8 cellular contexts compared by ENCODE assay signal in the genomic region with DNA sequence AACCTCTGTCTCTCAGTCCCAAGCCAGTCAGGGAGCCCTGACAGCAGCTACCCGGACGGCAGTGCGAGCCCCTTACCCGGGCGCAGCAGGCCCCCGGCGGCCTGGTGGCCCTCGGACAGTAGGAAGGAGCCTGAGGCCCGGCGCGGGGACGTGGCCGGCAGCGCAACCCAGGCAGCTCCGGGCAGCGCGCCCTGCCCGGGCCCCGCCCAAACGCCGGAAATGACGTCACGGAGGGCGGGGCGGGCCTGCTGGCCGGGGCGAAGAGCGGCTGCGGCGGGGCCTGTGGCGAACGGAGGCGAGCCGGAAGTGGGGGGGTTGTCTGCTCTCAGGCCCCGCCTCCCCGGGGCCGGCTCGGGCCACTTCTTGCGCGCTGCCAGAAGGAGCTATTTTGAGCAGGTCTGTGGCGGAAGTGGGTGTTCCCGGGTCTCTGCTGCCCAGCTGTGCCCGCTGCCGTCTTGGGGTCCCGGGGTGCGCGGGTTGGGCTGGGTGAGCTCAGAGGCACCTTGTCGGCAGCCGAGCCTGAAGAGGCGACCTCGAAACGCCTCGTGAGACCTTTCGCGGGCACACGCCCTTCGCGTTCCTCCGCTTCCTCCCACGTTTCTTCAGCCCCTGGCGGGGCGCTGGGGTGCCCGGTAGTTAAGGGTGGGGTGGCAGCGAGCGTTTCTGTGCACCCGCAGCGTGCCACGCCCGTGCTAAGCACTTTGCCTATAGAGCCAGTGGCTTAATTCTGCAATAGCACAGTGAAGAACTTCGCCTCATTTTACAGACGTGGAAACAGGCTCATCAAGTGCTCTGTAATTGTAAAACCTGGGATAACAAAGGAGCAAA. TPM values are rescaled to one million over a fixed set of nuclear protein-coding genes. Genes with fewer than 3 reads are reported as not detected.
DNase-seq lines count a peak whose midpoint lies in the region; ATAC-seq and TF ChIP-seq lines count a peak whose summit lies in the region.

Gene C11orf24, minus strand, starts transcription at position 193 of the 828 bp plus-strand sequence. CDS start 8,206 bp downstream, outside the sequence.

- H3K27me3 ChIP-seq in liver (ENCODE audit: control insufficient read depth in 4 of 4, insufficient read depth in 4 of 4, low read length in 3 of 4), result no peaks in the 10 kb centered on the region

- peak within 1 kb of the TSS; percentile 81 to 96 (median 89) for H3K4me3 ChIP-seq in liver (ENCODE audit: low read depth in 1 of 3, low read length in 3 of 3)

- peak; percentile 78 for ATAC-seq in GM19397 (IDR thresholded peaks at IDR 0.05; ENCODE audit: unreplicated experiment)
- ATAC-seq in HG03565 (IDR thresholded peaks at IDR 0.05; ENCODE audit: unreplicated experiment), result peak; percentile 62

- DNase-seq in NCI-H774 (lab: John Stamatoyannopoulos, UW) (peak; percentile 96), dermis blood vessel endothelial cell (peak; percentile 94)
- peak; percentile 86 to 88 for DNase-seq in activated CD4-positive, alpha-beta T cell treated with anti-CD3 and anti-CD28 coated beads, Interleukin-2, amount 50 U/mL, for 4 hours
- peak; percentile 93 for DNase-seq in stimulated activated CD4-positive, alpha-beta T cell treated with anti-CD3 and anti-CD28 coated beads, Interleukin-4, amount 100 ng/mL, for 1 hour

- H3K9ac ChIP-seq in liver (ENCODE audit: low read depth in 1 of 2, low read length in 2 of 2), result peak within 1 kb of the TSS; percentile 97 to 99

- no peaks in the 10 kb centered on the region for H3K9me3 ChIP-seq in liver (ENCODE audit: control insufficient read depth in 4 of 4, low read length in 3 of 4)

- H3K36me3 ChIP-seq in liver (ENCODE audit: control insufficient read depth in 4 of 4, insufficient read depth in 3 of 4, low read depth in 1 of 4, low read length in 3 of 4), result peaks cover under 1 to 12% (median 8%) of the 10 kb centered on the region in 4 donors

- peak in 1 of 2 donors; percentile 12 for TF ChIP-seq RAD21 in liver (IDR thresholded peaks at IDR 0.05)

- H3K27ac ChIP-seq in C4-2B (peak within 1 kb of the TSS; percentile 86), liver (ENCODE audit: low read depth in 1 of 2, low read length in 2 of 2) (peak within 1 kb of the TSS; percentile 99)

- TF ChIP-seq CTCF in C4-2B (conservative IDR thresholded peaks at IDR 0.05), result no peak
- peak; percentile 3 for TF ChIP-seq CTCF in liver (IDR thresholded peaks at IDR 0.05; ENCODE audit: low read depth, low read length, missing input control)

- H3K4me1 ChIP-seq in liver (ENCODE audit: control insufficient read depth in 4 of 4, insufficient read depth in 4 of 4, low read length in 3 of 4), result peaks cover 12 to 63% (median 34%) of the 10 kb centered on the region in 4 donors

- WGBS in liver, result under 1% methylated on average over 71 of the region's 71 CpGs

TF ChIP-seq in liver, 16 proteins besides CTCF, POLR2A, EP300 and RAD21:
- no peak for TF ChIP-seq FOXA2 (IDR thresholded peaks at IDR 0.05)
- no peak for TF ChIP-seq EGR1 (IDR thresholded peaks at IDR 0.05; ENCODE audit: low read depth in 2 of 2)
- TF ChIP-seq FOXA1 (IDR thresholded peaks at IDR 0.05), result no peak
- TF ChIP-seq, protein P1, sequence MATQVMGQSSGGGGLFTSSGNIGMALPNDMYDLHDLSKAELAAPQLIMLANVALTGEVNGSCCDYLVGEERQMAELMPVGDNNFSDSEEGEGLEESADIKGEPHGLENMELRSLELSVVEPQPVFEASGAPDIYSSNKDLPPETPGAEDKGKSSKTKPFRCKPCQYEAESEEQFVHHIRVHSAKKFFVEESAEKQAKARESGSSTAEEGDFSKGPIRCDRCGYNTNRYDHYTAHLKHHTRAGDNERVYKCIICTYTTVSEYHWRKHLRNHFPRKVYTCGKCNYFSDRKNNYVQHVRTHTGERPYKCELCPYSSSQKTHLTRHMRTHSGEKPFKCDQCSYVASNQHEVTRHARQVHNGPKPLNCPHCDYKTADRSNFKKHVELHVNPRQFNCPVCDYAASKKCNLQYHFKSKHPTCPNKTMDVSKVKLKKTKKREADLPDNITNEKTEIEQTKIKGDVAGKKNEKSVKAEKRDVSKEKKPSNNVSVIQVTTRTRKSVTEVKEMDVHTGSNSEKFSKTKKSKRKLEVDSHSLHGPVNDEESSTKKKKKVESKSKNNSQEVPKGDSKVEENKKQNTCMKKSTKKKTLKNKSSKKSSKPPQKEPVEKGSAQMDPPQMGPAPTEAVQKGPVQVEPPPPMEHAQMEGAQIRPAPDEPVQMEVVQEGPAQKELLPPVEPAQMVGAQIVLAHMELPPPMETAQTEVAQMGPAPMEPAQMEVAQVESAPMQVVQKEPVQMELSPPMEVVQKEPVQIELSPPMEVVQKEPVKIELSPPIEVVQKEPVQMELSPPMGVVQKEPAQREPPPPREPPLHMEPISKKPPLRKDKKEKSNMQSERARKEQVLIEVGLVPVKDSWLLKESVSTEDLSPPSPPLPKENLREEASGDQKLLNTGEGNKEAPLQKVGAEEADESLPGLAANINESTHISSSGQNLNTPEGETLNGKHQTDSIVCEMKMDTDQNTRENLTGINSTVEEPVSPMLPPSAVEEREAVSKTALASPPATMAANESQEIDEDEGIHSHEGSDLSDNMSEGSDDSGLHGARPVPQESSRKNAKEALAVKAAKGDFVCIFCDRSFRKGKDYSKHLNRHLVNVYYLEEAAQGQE (IDR thresholded peaks at IDR 0.05), result peak; percentile 89
- peak; percentile 47 to 62 for TF ChIP-seq RXRA (IDR thresholded peaks at IDR 0.05)
- TF ChIP-seq, protein P2, sequence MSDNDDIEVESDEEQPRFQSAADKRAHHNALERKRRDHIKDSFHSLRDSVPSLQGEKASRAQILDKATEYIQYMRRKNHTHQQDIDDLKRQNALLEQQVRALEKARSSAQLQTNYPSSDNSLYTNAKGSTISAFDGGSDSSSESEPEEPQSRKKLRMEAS (IDR thresholded peaks at IDR 0.05), result no peak
- TF ChIP-seq SP1 (IDR thresholded peaks at IDR 0.05), result peak; percentile 50
- no peak for TF ChIP-seq HNF4A (conservative IDR thresholded peaks at IDR 0.05)
- TF ChIP-seq TAF1 (conservative IDR thresholded peaks at IDR 0.05), result peak; percentile 68
- peak; percentile 46 for TF ChIP-seq YY1 (IDR thresholded peaks at IDR 0.05)
- TF ChIP-seq GABPA (IDR thresholded peaks at IDR 0.05 in 1 of 2, conservative IDR thresholded peaks at IDR 0.05 in 1 of 2), result peak; percentile 61 to 88
- TF ChIP-seq, protein P3, sequence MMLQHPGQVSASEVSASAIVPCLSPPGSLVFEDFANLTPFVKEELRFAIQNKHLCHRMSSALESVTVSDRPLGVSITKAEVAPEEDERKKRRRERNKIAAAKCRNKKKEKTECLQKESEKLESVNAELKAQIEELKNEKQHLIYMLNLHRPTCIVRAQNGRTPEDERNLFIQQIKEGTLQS (IDR thresholded peaks at IDR 0.05), result no peak
TF ChIP-seq in liver: peak in this region for 6.

RNA-seq across cellular contexts. Expression of gene C11orf24, which starts in this region (rescaled TPM):
- 3.9 and 10.0 TPM in 2 replicates for total RNA-seq in dermis blood vessel endothelial cell
- total RNA-seq in liver, result 10 to 100 TPM in 1 of 2 donors, 1 to 10 TPM in 1; 7.8 to 39.8 TPM
- 10 to 100 TPM; 24.2 to 50.3 TPM for polyA plus RNA-seq in liver

Comparison
In these comparisons a context has a peak if more than half of its experiments do, and no peak if none do; other contexts are left out.
1. Peak in every context shown above with its lines: DNase-seq, ATAC-seq, H3K4me3 ChIP-seq and H3K27ac ChIP-seq.